Comparison of ENCODE assay signal across 23 cellular contexts in the genomic region with DNA sequence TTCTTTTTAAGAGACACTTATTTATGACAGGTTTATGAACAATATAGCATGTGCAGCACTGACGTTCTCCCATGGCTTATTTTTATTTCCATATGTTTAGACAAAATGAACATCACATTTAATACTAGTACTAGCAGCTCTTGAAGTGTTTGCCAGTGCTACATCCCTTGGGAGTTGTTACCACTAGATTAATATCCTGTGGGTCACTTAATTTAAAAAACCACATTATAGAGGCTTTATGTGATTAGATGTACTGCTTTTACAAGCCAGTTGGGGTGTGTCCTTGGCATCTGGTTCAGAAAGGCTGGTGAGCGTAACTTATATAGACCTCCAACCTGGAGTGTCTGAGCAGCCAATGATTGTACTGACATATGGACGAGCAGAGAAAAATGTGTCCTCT.
DNase-seq lines count a peak whose midpoint lies in the region; TF ChIP-seq lines count a peak whose summit lies in the region.
"Had no signal": no experiment of that assay in that cellular context is flagged by ENCODE, and none has a peak within 500 bp of the region (broad histone marks: within the 10 kb centered on the region; RNA-seq: fewer than 3 reads in every experiment).

No MANE protein-coding gene starts in this region.

- H3K9me3 ChIP-seq in SJSA1 (replicated peaks) = no peaks in the 10 kb centered on the region
- H3K9me3 ChIP-seq in suprapubic skin = no peaks in the 10 kb centered on the region
- H3K9me3 ChIP-seq: gastroesophageal sphincter, lower lobe of right lung, neutrophil, Peyer's patch, vagina had no signal

- no peak overlapping the region for H3K4me3 Mint-ChIP-seq in nephron progenitor cell
- H3K4me3 Mint-ChIP-seq: activated naive CD8-positive, alpha-beta T cell; CD8-positive, alpha-beta memory T cell had no signal

- peaks cover 4% of the 10 kb centered on the region for H3K27me3 Mint-ChIP-seq in nephron progenitor cell (ENCODE audit: low read depth, poor library complexity)
- H3K27me3 Mint-ChIP-seq: activated naive CD8-positive, alpha-beta T cell had no signal

- H3K4me1 ChIP-seq in SJSA1 (replicated peaks) = peaks cover 24% of the 10 kb centered on the region
- peaks cover 15% of the 10 kb centered on the region for H3K4me1 ChIP-seq in suprapubic skin
- H3K4me1 ChIP-seq: lower lobe of right lung, Peyer's patch, vagina had no signal

- no peak for TF ChIP-seq EP300 in suprapubic skin (IDR thresholded peaks at IDR 0.05)

- no peaks in the 10 kb centered on the region for H3K36me3 Mint-ChIP-seq in nephron progenitor cell (ENCODE audit: low read depth)
- H3K36me3 Mint-ChIP-seq: activated naive CD8-positive, alpha-beta T cell; CD8-positive, alpha-beta memory T cell had no signal

- H3K27ac ChIP-seq in SJSA1 = peak overlapping the region; percentile 75
- no peak overlapping the region for H3K27ac ChIP-seq in suprapubic skin
- H3K27ac ChIP-seq: gastroesophageal sphincter, lower lobe of right lung, neutrophil, Peyer's patch, vagina had no signal

- H3K36me3 ChIP-seq in SJSA1 = no peaks in the 10 kb centered on the region
- no peaks in the 10 kb centered on the region for H3K36me3 ChIP-seq in suprapubic skin
- H3K36me3 ChIP-seq: gastroesophageal sphincter, lower lobe of right lung, neutrophil, Peyer's patch, vagina had no signal

- peak; percentile 35 for DNase-seq in DMS153 treated with DMSO at 0.1 percent for 48 hours (lab: John Stamatoyannopoulos, UW; ENCODE audit: unreplicated experiment)
- peak; percentile 87 for DNase-seq in NCI-H2107 treated with DMSO at 0.1 percent for 48 hours (lab: John Stamatoyannopoulos, UW; ENCODE audit: unreplicated experiment)
- no peak for DNase-seq in SJSA1 (ENCODE audit: low read depth in 1 of 2, low spot score in 2 of 2)
- DNase-seq in nephron progenitor cell = no peak
- no peak for DNase-seq in suprapubic skin (ENCODE audit: low spot score in 2 of 2)
- DNase-seq in pons (ENCODE audit: low spot score) = no peak
- no peak for DNase-seq in D341Med (ENCODE audit: low spot score)
- DNase-seq: activated CD4-positive, alpha-beta T cell treated with anti-CD3 and anti-CD28 coated beads, Interleukin-2, amount 50 U/mL, for 1 hour; activated CD8-positive, alpha-beta memory T cell treated with anti-CD3 and anti-CD28 coated beads, Interleukin-2, amount 50 U/mL, for 48 hours; CD8-positive, alpha-beta memory T cell; effector CD8-positive, alpha-beta T cell; islet precursor cell; KG1; lower lobe of right lung; NCI-H187 treated with DMSO at 0.1 percent for 48 hours; NCI-H526 treated with DMSO at 0.1 percent for 48 hours; Peyer's patch; substantia nigra had no signal

- H3K4me1 Mint-ChIP-seq in nephron progenitor cell = peaks cover 90% of the 10 kb centered on the region
- H3K4me1 Mint-ChIP-seq: CD8-positive, alpha-beta memory T cell had no signal

- H3K27me3 ChIP-seq in SJSA1 (replicated peaks) (no peaks in the 10 kb centered on the region), suprapubic skin (no peaks in the 10 kb centered on the region)
- H3K27me3 ChIP-seq: gastroesophageal sphincter, neutrophil, Peyer's patch, vagina had no signal

- H3K27ac Mint-ChIP-seq in nephron progenitor cell = peak overlapping the region; percentile 59
- H3K27ac Mint-ChIP-seq: activated naive CD8-positive, alpha-beta T cell; activated T-helper 2 cell treated with anti-CD3 and anti-CD28 coated beads, Interferon-gamma antibody, Interleukin-2, Interleukin-4, amounts not matched to agents 10 μg/mL and 5 μg/mL and 100 μg/mL, durations not matched to agents 14 hours and 24 hours and 36 hours; CD8-positive, alpha-beta memory T cell had no signal

- no peaks in the 10 kb centered on the region for H3K9me3 Mint-ChIP-seq in nephron progenitor cell
- H3K9me3 Mint-ChIP-seq: activated T-helper 2 cell treated with anti-CD3 and anti-CD28 coated beads, Interferon-gamma antibody, Interleukin-2, Interleukin-4, amounts not matched to agents 10 μg/mL and 5 μg/mL and 100 μg/mL, durations not matched to agents 14 hours and 24 hours and 36 hours had no signal

- no peak for TF ChIP-seq POLR2A in suprapubic skin (IDR thresholded peaks at IDR 0.05)

- TF ChIP-seq CTCF in nephron progenitor cell (IDR thresholded peaks at IDR 0.05) = no peak
- no peak for TF ChIP-seq CTCF in suprapubic skin (IDR thresholded peaks at IDR 0.05)

- H3K4me3 ChIP-seq in SJSA1 (no peak overlapping the region), suprapubic skin (no peak overlapping the region)
- H3K4me3 ChIP-seq: gastroesophageal sphincter, lower lobe of right lung, Peyer's patch, vagina had no signal

- 30% methylated on average over 3 of the region's 3 CpGs for WGBS in suprapubic skin

Comparison
In these comparisons a context has a peak if more than half of its experiments do, and no peak if none do; other contexts are left out.
1. DNase-seq: peak in DMS153 treated with DMSO at 0.1 percent for 48 hours (single experiment) and NCI-H2107 treated with DMSO at 0.1 percent for 48 hours (single experiment); none in SJSA1 (0 of 2), nephron progenitor cell (single experiment), suprapubic skin (0 of 2), pons (single experiment) and D341Med (single experiment).